ENCODE assay signal across 9 cellular contexts in genomic region chr19:44796701-44797115, GRCh38. TPM values are rescaled to one million over a fixed set of nuclear protein-coding genes. Genes with fewer than 3 reads are reported as not detected.
DNase-seq lines count a peak whose midpoint lies in the region; ATAC-seq and TF ChIP-seq lines count a peak whose summit lies in the region.
"Had no signal": no experiment of that assay in that cellular context is flagged by ENCODE, and none has a peak within 500 bp of the region (broad histone marks: within the 10 kb centered on the region; RNA-seq: fewer than 3 reads in every experiment).

No MANE protein-coding gene starts in this region.

- peaks cover 5 to 10% (median 8%) of the 10 kb centered on the region in 3 donors for H3K4me1 Mint-ChIP-seq in CD8-positive, alpha-beta memory T cell

- intact Hi-C loops in Right ventricle myocardium inferior (cut with DNase I) (no loop called here), gastrocnemius medialis (cut with DNase I; ENCODE audit: low total_unique reads) (no loop called here)

- no peaks in the 10 kb centered on the region for H3K36me3 Mint-ChIP-seq in CD8-positive, alpha-beta memory T cell
- H3K36me3 Mint-ChIP-seq: activated CD8-positive, alpha-beta memory T cell treated with anti-CD3 and anti-CD28 coated beads, Interleukin-2, amount 10 ng/mL, durations not matched to agents 7 days and 5 days had no signal

- peak overlapping the region in 2 of 7 donors; percentile 7 to 46 for H3K4me3 Mint-ChIP-seq in CD8-positive, alpha-beta memory T cell
- H3K4me3 Mint-ChIP-seq: activated CD8-positive, alpha-beta memory T cell treated with anti-CD3 and anti-CD28 coated beads, Interleukin-2, amount 10 ng/mL, durations not matched to agents 7 days and 5 days had no signal

- H3K27ac ChIP-seq in RWPE1 = peak overlapping the region; percentile 18; the same call in 1 of the 2 replicates
- peak overlapping the region; percentile 75 to 88 (median 79) for H3K27ac ChIP-seq in gastrocnemius medialis
- no peak overlapping the region for H3K27ac ChIP-seq in CD8-positive, alpha-beta memory T cell (ENCODE audit: low read depth, low read length)

- POLR2A ChIA-PET in RWPE1 (lab: Yijun Ruan, JAX; ENCODE audit: low non-redundant PET) = no interaction called here
- POLR2A ChIA-PET in CD8-positive, alpha-beta memory T cell (lab: Charles Lee) = no interaction called here

- H3K4me3 ChIP-seq in gastrocnemius medialis = no peak overlapping the region
- H3K4me3 ChIP-seq in CD8-positive, alpha-beta memory T cell (ENCODE audit: low read length) = no peak overlapping the region

- peaks cover 9 to 14% of the 10 kb centered on the region in 2 donors for H3K4me1 ChIP-seq in gastrocnemius medialis
- no peaks in the 10 kb centered on the region for H3K4me1 ChIP-seq in CD8-positive, alpha-beta memory T cell (ENCODE audit: insufficient read depth, low read length)

- ATAC-seq in Right ventricle myocardium inferior = peak; percentile 59
- peak; percentile 85 to 91 for ATAC-seq in gastrocnemius medialis
- no peak for ATAC-seq in HG03521 (IDR thresholded peaks at IDR 0.05; ENCODE audit: unreplicated experiment)
- ATAC-seq: activated CD8-positive, alpha-beta memory T cell treated with anti-CD3 and anti-CD28 coated beads, Interleukin-2, amount 10 ng/mL, durations not matched to agents 7 days and 5 days had no signal

- CTCF ChIA-PET in RWPE1 (lab: Yijun Ruan, JAX) = interaction anchor here (1.1 kb wide), 1 partner anchor 73 kb away, joined by 3 read pairs; no protein-coding TSS in a partner anchor
- CTCF ChIA-PET in CD8-positive, alpha-beta memory T cell (lab: Charles Lee) = interaction anchor here (1.5 kb wide), 1 partner anchor 48 kb away, joined by 3 read pairs; no protein-coding TSS in a partner anchor

- DNase-seq in HuH-7 (ENCODE audit: low spot score) = peak; percentile 78
- no peak for DNase-seq in RWPE1 (ENCODE audit: low spot score)
- DNase-seq in Right ventricle myocardium inferior (ENCODE audit: missing footprints) = peak; percentile 65
- peak; percentile 38 to 70 for DNase-seq in gastrocnemius medialis
- no peak for DNase-seq in CD8-positive, alpha-beta memory T cell
- DNase-seq in SW 1271 (lab: John Stamatoyannopoulos, UW) = no peak
- DNase-seq: activated CD8-positive, alpha-beta memory T cell treated with anti-CD3 and anti-CD28 coated beads, Interleukin-2, amount 10 ng/mL, durations not matched to agents 7 days and 5 days had no signal

- no peaks in the 10 kb centered on the region for H3K36me3 ChIP-seq in gastrocnemius medialis
- H3K36me3 ChIP-seq in CD8-positive, alpha-beta memory T cell (ENCODE audit: insufficient read depth, low read length) = no peaks in the 10 kb centered on the region

- H3K27ac Mint-ChIP-seq in CD8-positive, alpha-beta memory T cell = no peak overlapping the region
- H3K27ac Mint-ChIP-seq: activated CD8-positive, alpha-beta memory T cell treated with anti-CD3 and anti-CD28 coated beads, Interleukin-2, amount 10 ng/mL, durations not matched to agents 7 days and 5 days had no signal

- no peak for TF ChIP-seq POLR2A in gastrocnemius medialis (IDR thresholded peaks at IDR 0.05)

- TF ChIP-seq CTCF in RWPE1 (conservative IDR thresholded peaks at IDR 0.05; ENCODE audit: low read depth) (no peak), gastrocnemius medialis (IDR thresholded peaks at IDR 0.05 in 4 of 5, conservative IDR thresholded peaks at IDR 0.05 in 1 of 5) (no peak)

- no peaks in the 10 kb centered on the region for H3K9me3 Mint-ChIP-seq in CD8-positive, alpha-beta memory T cell

- no peaks in the 10 kb centered on the region for H3K27me3 ChIP-seq in gastrocnemius medialis
- H3K27me3 ChIP-seq in CD8-positive, alpha-beta memory T cell (ENCODE audit: insufficient read depth, low read length, poor library complexity, severe bottlenecking) = no peaks in the 10 kb centered on the region

- H3K27me3 Mint-ChIP-seq in CD8-positive, alpha-beta memory T cell = peaks cover 0 to 2% of the 10 kb centered on the region in 2 donors
- H3K27me3 Mint-ChIP-seq: activated CD8-positive, alpha-beta memory T cell treated with anti-CD3 and anti-CD28 coated beads, Interleukin-2, amount 10 ng/mL, durations not matched to agents 7 days and 5 days had no signal

- in situ Hi-C loops in gastrocnemius medialis (cut with MboI; ENCODE audit: low sequenced_read_pairs in 4 of 4) = loop anchor here in 2 of 4 donors (5.0 kb wide), 1 partner anchor 46 kb away; no protein-coding TSS in a partner anchor

- no peaks in the 10 kb centered on the region for H3K9me3 ChIP-seq in gastrocnemius medialis
- no peaks in the 10 kb centered on the region for H3K9me3 ChIP-seq in CD8-positive, alpha-beta memory T cell (ENCODE audit: low read length)

RNA-seq across cellular contexts. Expression of gene BCAM, which starts 12.2 kb away (rescaled TPM):
- total RNA-seq in Right ventricle myocardium inferior (91.9 TPM), gastrocnemius medialis (10 to 100 TPM; 10.2 to 24.6 (median 23.6) TPM)
- not detected for total RNA-seq in CD8-positive, alpha-beta memory T cell
- polyA plus RNA-seq in CD8-positive, alpha-beta memory T cell = not detected
- total RNA-seq: activated CD8-positive, alpha-beta memory T cell treated with anti-CD3 and anti-CD28 coated beads, Interleukin-2, amount 10 ng/mL, durations not matched to agents 7 days and 5 days had no signal

RNA-seq across cellular contexts. Expression of gene CBLC, which starts 19.0 kb away (rescaled TPM):
- total RNA-seq in Right ventricle myocardium inferior (not detected), gastrocnemius medialis (under 1 TPM in 1 of 4 donors, not detected in 3; 0.49 TPM)
- not detected for total RNA-seq in CD8-positive, alpha-beta memory T cell
- not detected for polyA plus RNA-seq in CD8-positive, alpha-beta memory T cell
- total RNA-seq: activated CD8-positive, alpha-beta memory T cell treated with anti-CD3 and anti-CD28 coated beads, Interleukin-2, amount 10 ng/mL, durations not matched to agents 7 days and 5 days; LHCN-M2 had no signal

RNA-seq across cellular contexts. Expression of gene BCL3, which starts 48.2 kb away (rescaled TPM):
- total RNA-seq in Right ventricle myocardium inferior (18.3 TPM), gastrocnemius medialis (10 to 100 TPM in 1 of 4 donors, 1 to 10 TPM in 3; 7.2 to 15.7 (median 8.5) TPM)
- total RNA-seq in CD8-positive, alpha-beta memory T cell = 10 to 100 TPM; 30.5 to 33.9 TPM
- polyA plus RNA-seq in CD8-positive, alpha-beta memory T cell = 9.8 TPM

RNA-seq across cellular contexts. Expression of gene NECTIN2, which starts 49.4 kb away (rescaled TPM):
- total RNA-seq in Right ventricle myocardium inferior (41.8 TPM), gastrocnemius medialis (10 to 100 TPM; 10.3 to 20.8 (median 16.7) TPM)
- under 1 TPM; 0.22 to 0.66 TPM for total RNA-seq in CD8-positive, alpha-beta memory T cell
- 0.47 TPM for polyA plus RNA-seq in CD8-positive, alpha-beta memory T cell

Comparison
In these comparisons a context has a peak if more than half of its experiments do, and no peak if none do; other contexts are left out.
1. DNase-seq: peak in HuH-7 (single experiment), Right ventricle myocardium inferior (single experiment) and gastrocnemius medialis (2 of 2); none in RWPE1 (single experiment), CD8-positive, alpha-beta memory T cell (0 of 5) and SW 1271 (0 of 2).
2. RNA of gene BCAM, which starts 12.2 kb away (total RNA-seq): 91.9 TPM in Right ventricle myocardium inferior (single experiment) and 10.2 to 24.6 TPM in gastrocnemius medialis; not detected in CD8-positive, alpha-beta memory T cell; every median in the first group is over 10 times any median in the second.